Comparison of ENCODE assay signal across 15 cellular contexts in genomic region chr5:31757813-31758212, GRCh38.
"Had no signal": no experiment of that assay in that cellular context is flagged by ENCODE, and none has a peak within 500 bp of the region (broad histone marks: within the 10 kb centered on the region; RNA-seq: fewer than 3 reads in every experiment).

No MANE protein-coding gene starts in this region.

- DNase-seq: activated CD4-positive, alpha-beta T cell treated with anti-CD3 and anti-CD28 coated beads for 1 hour; activated CD4-positive, alpha-beta T cell treated with anti-CD3 and anti-CD28 coated beads, Interleukin-2, amount 50 U/mL, for 48 hours; activated CD8-positive, alpha-beta memory T cell treated with anti-CD3 and anti-CD28 coated beads, Interleukin-2, amount 10 ng/mL, durations not matched to agents 7 days and 5 days; activated effector memory CD4-positive, alpha-beta T cell treated with anti-CD3 and anti-CD28 coated beads, Interleukin-2, amount 50 U/mL, for 16 hours; activated T-cell treated with anti-CD3 and anti-CD28 coated beads, Interleukin-2, amount 50 U/mL, for 4 hours; hypothalamus; mammary epithelial cell; mucosa of descending colon; SHP77 treated with DMSO at 0.1 percent for 48 hours; SW 1271; T-helper 9 cell; upper lobe of left lung had no signal

- H3K27ac ChIP-seq: upper lobe of left lung had no signal

- ATAC-seq: activated CD8-positive, alpha-beta memory T cell treated with anti-CD3 and anti-CD28 coated beads, Interleukin-2, amount 10 ng/mL, durations not matched to agents 7 days and 5 days; activated T-cell treated with anti-CD3 and anti-CD28 coated beads, Interleukin-2, amount 50 U/mL, for 4 hours; mucosa of descending colon; stimulated activated effector memory CD8-positive, alpha-beta T cell treated with anti-CD3 and anti-CD28 coated beads, Interleukin-12 subunit alpha, Interleukin-12 subunit beta, amount 100 ng/mL, for 72 hours had no signal

- H3K9me3 Mint-ChIP-seq: activated T-cell treated with anti-CD3 and anti-CD28 coated beads, Interleukin-2, amount 50 U/mL, for 4 hours had no signal

- H3K9me3 ChIP-seq: mucosa of descending colon, upper lobe of left lung had no signal

- H3K4me3 Mint-ChIP-seq: activated CD8-positive, alpha-beta memory T cell treated with anti-CD3 and anti-CD28 coated beads, Interleukin-2, amount 10 ng/mL, durations not matched to agents 7 days and 5 days; activated naive CD8-positive, alpha-beta T cell; activated T-cell treated with anti-CD3 and anti-CD28 coated beads, Interleukin-2, amount 50 U/mL, for 4 hours; stimulated activated effector memory CD8-positive, alpha-beta T cell treated with anti-CD3 and anti-CD28 coated beads, Interleukin-12 subunit alpha, Interleukin-12 subunit beta, amount 100 ng/mL, for 72 hours had no signal

- H3K27ac Mint-ChIP-seq: activated CD8-positive, alpha-beta memory T cell treated with anti-CD3 and anti-CD28 coated beads, Interleukin-2, amount 10 ng/mL, durations not matched to agents 7 days and 5 days; activated naive CD8-positive, alpha-beta T cell; stimulated activated effector memory CD8-positive, alpha-beta T cell treated with anti-CD3 and anti-CD28 coated beads, Interleukin-12 subunit alpha, Interleukin-12 subunit beta, amount 100 ng/mL, for 72 hours had no signal

- H3K4me3 ChIP-seq: mucosa of descending colon, skin epidermis, upper lobe of left lung had no signal

- H3K27me3 ChIP-seq: upper lobe of left lung had no signal

- H3K36me3 ChIP-seq: upper lobe of left lung had no signal

- H3K4me1 Mint-ChIP-seq: activated CD8-positive, alpha-beta memory T cell treated with anti-CD3 and anti-CD28 coated beads, Interleukin-2, amount 10 ng/mL, durations not matched to agents 7 days and 5 days; stimulated activated effector memory CD8-positive, alpha-beta T cell treated with anti-CD3 and anti-CD28 coated beads, Interleukin-12 subunit alpha, Interleukin-12 subunit beta, amount 100 ng/mL, for 72 hours had no signal

- H3K36me3 Mint-ChIP-seq: activated CD8-positive, alpha-beta memory T cell treated with anti-CD3 and anti-CD28 coated beads, Interleukin-2, amount 10 ng/mL, durations not matched to agents 7 days and 5 days; activated naive CD8-positive, alpha-beta T cell; stimulated activated effector memory CD8-positive, alpha-beta T cell treated with anti-CD3 and anti-CD28 coated beads, Interleukin-12 subunit alpha, Interleukin-12 subunit beta, amount 100 ng/mL, for 72 hours had no signal
